ENCODE assay signal across 2 cellular contexts in the genomic region with DNA sequence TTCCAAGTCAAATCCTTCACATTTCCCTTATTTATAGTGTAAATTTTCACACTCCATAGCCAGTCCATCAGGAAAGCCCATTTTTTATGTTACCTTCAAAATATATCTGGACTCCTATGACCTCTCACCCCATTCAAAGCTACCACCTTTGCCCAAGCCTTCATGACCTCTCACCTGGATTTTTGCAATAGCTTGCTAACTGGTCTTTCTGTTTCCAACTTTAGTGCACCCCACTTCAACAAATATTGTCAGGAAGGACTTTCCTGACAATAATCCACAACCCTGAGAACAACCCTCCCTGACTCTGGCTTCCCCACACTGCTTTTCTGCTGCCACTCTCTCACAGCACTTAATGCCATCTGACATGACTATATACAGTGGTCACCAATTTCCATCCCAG.
TF ChIP-seq lines count a peak whose summit lies in the region.

No MANE protein-coding gene starts in this region.

TF ChIP-seq in liver, 16 proteins besides CTCF, POLR2A, EP300 and RAD21 (continued from another document):
- TF ChIP-seq EGR1 (IDR thresholded peaks at IDR 0.05; ENCODE audit: low read depth in 2 of 2) (peak in 1 of 2 donors; percentile 42), RXRA (IDR thresholded peaks at IDR 0.05) (peak; percentile 98 to 99), JUND (IDR thresholded peaks at IDR 0.05) (peak; percentile 29 to 71), HNF4A (conservative IDR thresholded peaks at IDR 0.05) (peak; percentile 68 to 77), FOXA2 (IDR thresholded peaks at IDR 0.05) (peak; percentile 38), ZBTB33 (IDR thresholded peaks at IDR 0.05) (peak; percentile 24), MAX (IDR thresholded peaks at IDR 0.05) (peak; percentile 45), GABPA (IDR thresholded peaks at IDR 0.05 in 1 of 2, conservative IDR thresholded peaks at IDR 0.05 in 1 of 2) (peak in 1 of 2 donors; percentile 35), FOXA1 (IDR thresholded peaks at IDR 0.05) (no peak), SP1 (IDR thresholded peaks at IDR 0.05) (peak; percentile 90), ATF3 (IDR thresholded peaks at IDR 0.05) (no peak), TAF1 (conservative IDR thresholded peaks at IDR 0.05) (no peak), NR2F2 (IDR thresholded peaks at IDR 0.05) (peak; percentile 62), YY1 (IDR thresholded peaks at IDR 0.05) (peak; percentile 59)
- TF ChIP-seq, protein P1, sequence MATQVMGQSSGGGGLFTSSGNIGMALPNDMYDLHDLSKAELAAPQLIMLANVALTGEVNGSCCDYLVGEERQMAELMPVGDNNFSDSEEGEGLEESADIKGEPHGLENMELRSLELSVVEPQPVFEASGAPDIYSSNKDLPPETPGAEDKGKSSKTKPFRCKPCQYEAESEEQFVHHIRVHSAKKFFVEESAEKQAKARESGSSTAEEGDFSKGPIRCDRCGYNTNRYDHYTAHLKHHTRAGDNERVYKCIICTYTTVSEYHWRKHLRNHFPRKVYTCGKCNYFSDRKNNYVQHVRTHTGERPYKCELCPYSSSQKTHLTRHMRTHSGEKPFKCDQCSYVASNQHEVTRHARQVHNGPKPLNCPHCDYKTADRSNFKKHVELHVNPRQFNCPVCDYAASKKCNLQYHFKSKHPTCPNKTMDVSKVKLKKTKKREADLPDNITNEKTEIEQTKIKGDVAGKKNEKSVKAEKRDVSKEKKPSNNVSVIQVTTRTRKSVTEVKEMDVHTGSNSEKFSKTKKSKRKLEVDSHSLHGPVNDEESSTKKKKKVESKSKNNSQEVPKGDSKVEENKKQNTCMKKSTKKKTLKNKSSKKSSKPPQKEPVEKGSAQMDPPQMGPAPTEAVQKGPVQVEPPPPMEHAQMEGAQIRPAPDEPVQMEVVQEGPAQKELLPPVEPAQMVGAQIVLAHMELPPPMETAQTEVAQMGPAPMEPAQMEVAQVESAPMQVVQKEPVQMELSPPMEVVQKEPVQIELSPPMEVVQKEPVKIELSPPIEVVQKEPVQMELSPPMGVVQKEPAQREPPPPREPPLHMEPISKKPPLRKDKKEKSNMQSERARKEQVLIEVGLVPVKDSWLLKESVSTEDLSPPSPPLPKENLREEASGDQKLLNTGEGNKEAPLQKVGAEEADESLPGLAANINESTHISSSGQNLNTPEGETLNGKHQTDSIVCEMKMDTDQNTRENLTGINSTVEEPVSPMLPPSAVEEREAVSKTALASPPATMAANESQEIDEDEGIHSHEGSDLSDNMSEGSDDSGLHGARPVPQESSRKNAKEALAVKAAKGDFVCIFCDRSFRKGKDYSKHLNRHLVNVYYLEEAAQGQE (IDR thresholded peaks at IDR 0.05): peak; percentile 77

TF ChIP-seq in HepG2, 621 proteins besides CTCF, POLR2A, EP300 and RAD21:
- TF ChIP-seq TBL1XR1 (IDR thresholded peaks at IDR 0.05; ENCODE audit: borderline replicate concordance, low read length, partially characterized antibody) (no peak), IRX3 (CRISPR knock-in tag; IDR thresholded peaks at IDR 0.05; ENCODE audit: borderline replicate concordance, low read depth) (no peak), FOSL2 (CRISPR knock-in tag; IDR thresholded peaks at IDR 0.05) (no peak), ZNF816 (CRISPR knock-in tag; IDR thresholded peaks at IDR 0.05; ENCODE audit: borderline replicate concordance) (no peak), ZNF510 (CRISPR knock-in tag; IDR thresholded peaks at IDR 0.05; ENCODE audit: low read depth) (no peak), PHF8 (CRISPR knock-in tag; IDR thresholded peaks at IDR 0.05) (no peak), SALL2 (CRISPR knock-in tag; IDR thresholded peaks at IDR 0.05) (no peak), TCF7 (IDR thresholded peaks at IDR 0.05; ENCODE audit: low read depth) (no peak), SPEN (CRISPR knock-in tag; IDR thresholded peaks at IDR 0.05; ENCODE audit: low read depth) (no peak)
- TF ChIP-seq, protein P2, sequence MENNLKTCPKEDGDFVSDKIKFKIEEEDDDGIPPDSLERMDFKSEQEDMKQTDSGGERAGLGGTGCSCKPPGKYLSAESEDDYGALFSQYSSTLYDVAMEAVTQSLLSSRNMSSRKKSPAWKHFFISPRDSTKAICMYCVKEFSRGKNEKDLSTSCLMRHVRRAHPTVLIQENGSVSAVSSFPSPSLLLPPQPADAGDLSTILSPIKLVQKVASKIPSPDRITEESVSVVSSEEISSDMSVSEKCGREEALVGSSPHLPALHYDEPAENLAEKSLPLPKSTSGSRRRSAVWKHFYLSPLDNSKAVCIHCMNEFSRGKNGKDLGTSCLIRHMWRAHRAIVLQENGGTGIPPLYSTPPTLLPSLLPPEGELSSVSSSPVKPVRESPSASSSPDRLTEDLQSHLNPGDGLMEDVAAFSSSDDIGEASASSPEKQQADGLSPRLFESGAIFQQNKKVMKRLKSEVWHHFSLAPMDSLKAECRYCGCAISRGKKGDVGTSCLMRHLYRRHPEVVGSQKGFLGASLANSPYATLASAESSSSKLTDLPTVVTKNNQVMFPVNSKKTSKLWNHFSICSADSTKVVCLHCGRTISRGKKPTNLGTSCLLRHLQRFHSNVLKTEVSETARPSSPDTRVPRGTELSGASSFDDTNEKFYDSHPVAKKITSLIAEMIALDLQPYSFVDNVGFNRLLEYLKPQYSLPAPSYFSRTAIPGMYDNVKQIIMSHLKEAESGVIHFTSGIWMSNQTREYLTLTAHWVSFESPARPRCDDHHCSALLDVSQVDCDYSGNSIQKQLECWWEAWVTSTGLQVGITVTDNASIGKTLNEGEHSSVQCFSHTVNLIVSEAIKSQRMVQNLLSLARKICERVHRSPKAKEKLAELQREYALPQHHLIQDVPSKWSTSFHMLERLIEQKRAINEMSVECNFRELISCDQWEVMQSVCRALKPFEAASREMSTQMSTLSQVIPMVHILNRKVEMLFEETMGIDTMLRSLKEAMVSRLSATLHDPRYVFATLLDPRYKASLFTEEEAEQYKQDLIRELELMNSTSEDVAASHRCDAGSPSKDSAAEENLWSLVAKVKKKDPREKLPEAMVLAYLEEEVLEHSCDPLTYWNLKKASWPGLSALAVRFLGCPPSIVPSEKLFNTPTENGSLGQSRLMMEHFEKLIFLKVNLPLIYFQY (CRISPR knock-in tag; IDR thresholded peaks at IDR 0.05; ENCODE audit: borderline replicate concordance): no peak
TF ChIP-seq in HepG2: peak in this region for 0.
